ENCODE assay signal across 21 cellular contexts in genomic region chr1:47846981-47847380, GRCh38.
"Had no signal": no experiment of that assay in that cellular context is flagged by ENCODE, and none has a peak within 500 bp of the region (broad histone marks: within the 10 kb centered on the region; RNA-seq: fewer than 3 reads in every experiment).

No MANE protein-coding gene starts in this region.

- H3K4me3 ChIP-seq: colonic mucosa, dorsolateral prefrontal cortex, esophagus squamous epithelium, gastrocnemius medialis, heart right ventricle, left lung, lower lobe of right lung had no signal

- H3K27ac ChIP-seq: colonic mucosa, dorsolateral prefrontal cortex, epithelial cell of prostate, esophagus squamous epithelium, gastrocnemius medialis, heart right ventricle, left lung, lower lobe of right lung had no signal

- H3K27me3 ChIP-seq: colonic mucosa, gastrocnemius medialis, heart right ventricle, left lung had no signal

- H3K9me3 ChIP-seq: colonic mucosa, esophagus squamous epithelium, gastrocnemius medialis, heart right ventricle, left lung, lower lobe of right lung had no signal

- H3K36me3 ChIP-seq: colonic mucosa, esophagus squamous epithelium, gastrocnemius medialis, heart right ventricle, left lung, lower lobe of right lung had no signal

- DNase-seq: colonic mucosa; dermis blood vessel endothelial cell; dorsolateral prefrontal cortex; effector CD4-positive, alpha-beta T cell; effector memory CD4-positive, alpha-beta T cell; erythroblast; esophagus squamous epithelium; foreskin fibroblast; foreskin melanocyte; gastrocnemius medialis; glutamatergic neuron; heart right ventricle; hippocampal formation; left cardiac atrium; left lung; left ventricle myocardium superior; lower lobe of right lung; mesenchymal stem cell; midbrain; naive thymus-derived CD4-positive, alpha-beta T cell had no signal

- H3K4me1 ChIP-seq: colonic mucosa, gastrocnemius medialis, left lung, lower lobe of right lung had no signal
